8 cellular contexts compared by ENCODE assay signal in the genomic region with DNA sequence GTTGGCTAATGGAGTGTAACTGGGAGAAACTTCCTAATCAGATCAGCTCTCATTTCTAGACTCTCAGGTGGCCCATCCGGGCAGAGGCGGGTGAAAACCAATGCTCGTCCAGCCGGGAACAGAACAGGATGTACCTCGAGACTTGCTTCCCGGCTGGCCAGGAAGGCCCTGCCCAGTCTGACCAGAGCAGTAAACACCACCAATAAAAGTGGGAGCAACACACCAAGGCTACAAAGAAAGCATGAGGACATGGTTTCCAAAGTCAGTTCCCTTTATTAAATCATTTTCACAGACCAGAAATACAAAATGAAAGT. TPM values are rescaled to one million over a fixed set of nuclear protein-coding genes. Genes with fewer than 3 reads are reported as not detected.
A peak's percentile ranks its signal among the peaks of the same experiment; 100 is the strongest.
DNase-seq lines count a peak whose midpoint lies in the region; ATAC-seq and TF ChIP-seq lines count a peak whose summit lies in the region.

No MANE protein-coding gene starts in this region.

- H3K9me3 ChIP-seq in gastroesophageal sphincter: no peaks in the 10 kb centered on the region

- peak overlapping the region; percentile 83 for H3K4me3 Mint-ChIP-seq in activated CD4-positive, alpha-beta T cell treated with anti-CD3 and anti-CD28 coated beads, Interleukin-2, amount 10 ng/mL, durations not matched to agents 24 days and 14 days

- no peak for DNase-seq in activated CD4-positive, alpha-beta T cell treated with anti-CD3 and anti-CD28 coated beads, Interleukin-2, amount 10 ng/mL, durations not matched to agents 24 days and 14 days
- no peak for DNase-seq in activated CD4-positive, alpha-beta T cell treated with anti-CD3 and anti-CD28 coated beads for 4 hours
- DNase-seq in activated gamma-delta T cell (lab: John Stamatoyannopoulos, UW) (no peak), NCI-H1436 (lab: John Stamatoyannopoulos, UW) (no peak)
- DNase-seq in stimulated activated CD4-positive, alpha-beta T cell treated with anti-CD3 and anti-CD28 coated beads, Interleukin-4, amount 100 ng/mL, for 1 hour: no peak

- 3% methylated on average over 5 of the region's 6 CpGs; no CpG with 5 or more reads in 1 of the 2 donors for WGBS in gastroesophageal sphincter (ENCODE audit: low coverage in 1 of 2), 2 donors

- ATAC-seq in gastroesophageal sphincter: peak; percentile 33

- H3K27me3 ChIP-seq in gastroesophageal sphincter (no peaks in the 10 kb centered on the region), rectal smooth muscle tissue (ENCODE audit: control insufficient read depth, insufficient read depth, low read length) (no peaks in the 10 kb centered on the region)

- H3K36me3 ChIP-seq in gastroesophageal sphincter (peaks cover 0 to 50% of the 10 kb centered on the region in 2 donors), rectal smooth muscle tissue (ENCODE audit: control insufficient read depth, insufficient read depth, low read length) (peaks cover 21% of the 10 kb centered on the region)

- H3K4me1 ChIP-seq in gastroesophageal sphincter: peaks cover 7 to 53% (median 28%) of the 10 kb centered on the region in 3 donors
- peaks cover 19% of the 10 kb centered on the region for H3K4me1 ChIP-seq in rectal smooth muscle tissue (ENCODE audit: control insufficient read depth, insufficient read depth, low read length)

- H3K9me3 Mint-ChIP-seq in activated CD4-positive, alpha-beta T cell treated with anti-CD3 and anti-CD28 coated beads, Interleukin-2, amount 10 ng/mL, durations not matched to agents 24 days and 14 days: no peaks in the 10 kb centered on the region

- peak overlapping the region; percentile 69 for H3K9ac ChIP-seq in rectal smooth muscle tissue (ENCODE audit: low read length)

- intact Hi-C loops in activated CD4-positive, alpha-beta T cell treated with anti-CD3 and anti-CD28 coated beads, Interleukin-2, amount 10 ng/mL, durations not matched to agents 24 days and 14 days (cut with micrococcal nuclease): loop anchor here (1.0 kb wide), 3 partner anchors 10 to 99 kb away; partner anchors contain the start of gene SSRP1

- no peak for TF ChIP-seq EP300 in gastroesophageal sphincter (IDR thresholded peaks at IDR 0.05)

- no peak for TF ChIP-seq CTCF in VCaP (conservative IDR thresholded peaks at IDR 0.05)
- TF ChIP-seq CTCF in gastroesophageal sphincter (IDR thresholded peaks at IDR 0.05): no peak

- peak overlapping the region; percentile 93 for H3K27ac Mint-ChIP-seq in activated CD4-positive, alpha-beta T cell treated with anti-CD3 and anti-CD28 coated beads, Interleukin-2, amount 10 ng/mL, durations not matched to agents 24 days and 14 days

- peaks cover 56% of the 10 kb centered on the region for H3K36me3 Mint-ChIP-seq in activated CD4-positive, alpha-beta T cell treated with anti-CD3 and anti-CD28 coated beads, Interleukin-2, amount 10 ng/mL, durations not matched to agents 24 days and 14 days (ENCODE audit: low read depth)

- H3K4me3 ChIP-seq in gastroesophageal sphincter (peak overlapping the region; percentile 38 to 96), rectal smooth muscle tissue (ENCODE audit: low read length) (peak overlapping the region; percentile 82)

- H3K27ac ChIP-seq in VCaP (peak overlapping the region; percentile 88), gastroesophageal sphincter (peak overlapping the region; percentile 92 to 98 (median 97)), rectal smooth muscle tissue (ENCODE audit: low read depth, low read length) (peak overlapping the region; percentile 83)

- no peaks in the 10 kb centered on the region for H3K27me3 Mint-ChIP-seq in activated CD4-positive, alpha-beta T cell treated with anti-CD3 and anti-CD28 coated beads, Interleukin-2, amount 10 ng/mL, durations not matched to agents 24 days and 14 days

- peaks cover 48% of the 10 kb centered on the region for H3K4me1 Mint-ChIP-seq in activated CD4-positive, alpha-beta T cell treated with anti-CD3 and anti-CD28 coated beads, Interleukin-2, amount 10 ng/mL, durations not matched to agents 24 days and 14 days

- TF ChIP-seq POLR2A in gastroesophageal sphincter (IDR thresholded peaks at IDR 0.05): no peak

RNA-seq across cellular contexts. Expression of gene TNKS1BP1, which starts 0.9 kb away (rescaled TPM):
- 23.7 and 24.2 TPM in 2 replicates for total RNA-seq in activated CD4-positive, alpha-beta T cell treated with anti-CD3 and anti-CD28 coated beads, Interleukin-2, amount 10 ng/mL, durations not matched to agents 24 days and 14 days
- total RNA-seq in gastroesophageal sphincter: 100 to 1,000 TPM in 2 of 4 donors, 10 to 100 TPM in 2; 95.6 to 130 (median 108) TPM

RNA-seq across cellular contexts. Expression of gene SSRP1, which starts 10.0 kb away (rescaled TPM):
- 253 and 256 TPM in 2 replicates for total RNA-seq in activated CD4-positive, alpha-beta T cell treated with anti-CD3 and anti-CD28 coated beads, Interleukin-2, amount 10 ng/mL, durations not matched to agents 24 days and 14 days
- total RNA-seq in gastroesophageal sphincter: 100 to 1,000 TPM in 1 of 4 donors, 10 to 100 TPM in 3; 66.0 to 101 (median 79.8) TPM

RNA-seq across cellular contexts. Expression of gene P2RX3, which starts 12.5 kb away (rescaled TPM):
- total RNA-seq in activated CD4-positive, alpha-beta T cell treated with anti-CD3 and anti-CD28 coated beads, Interleukin-2, amount 10 ng/mL, durations not matched to agents 24 days and 14 days: not detected in 2 replicates
- total RNA-seq in gastroesophageal sphincter: under 1 TPM in 1 of 4 donors, not detected in 3; 0.69 TPM

RNA-seq across cellular contexts. Expression of gene PRG3, which starts 55.3 kb away (rescaled TPM):
- not detected in 2 replicates for total RNA-seq in activated CD4-positive, alpha-beta T cell treated with anti-CD3 and anti-CD28 coated beads, Interleukin-2, amount 10 ng/mL, durations not matched to agents 24 days and 14 days
- total RNA-seq in gastroesophageal sphincter: not detected
